In genomic region chr20:7399114-7399513, GRCh38 we compare ENCODE assay signal across 25 cellular contexts.
"Had no signal": no experiment of that assay in that cellular context is flagged by ENCODE, and none has a peak within 500 bp of the region (broad histone marks: within the 10 kb centered on the region; RNA-seq: fewer than 3 reads in every experiment).

No MANE protein-coding gene starts in this region.

- H3K4me3 ChIP-seq: colonic mucosa, esophagus squamous epithelium, hepatocyte, lung, mucosa of descending colon, pancreas, smooth muscle cell, stomach, testis, tibial artery had no signal

- H3K4me2 ChIP-seq: hepatocyte, smooth muscle cell had no signal

- H3K27me3 ChIP-seq: colonic mucosa, esophagus squamous epithelium, hepatocyte, pancreas, stomach, testis, tibial artery had no signal

- ATAC-seq: left lobe of liver; mucosa of descending colon; natural killer cell treated with Interleukin-12 subunit alpha and Interleukin-12 subunit beta and Interleukin-15 and Interleukin-18, amount 100 ng/mL, for 72 hours; pancreas; sciatic nerve; stimulated activated effector memory CD8-positive, alpha-beta T cell treated with anti-CD3 and anti-CD28 coated beads, Interleukin-12 subunit alpha, Interleukin-12 subunit beta, amount 100 ng/mL, for 72 hours had no signal

- DNase-seq: colonic mucosa; effector memory CD4-positive, alpha-beta T cell; erythroblast; esophagus squamous epithelium; head of caudate nucleus; kidney; mesenchymal stem cell; mucosa of descending colon; naive B cell; pancreas; stimulated activated CD4-positive, alpha-beta T cell treated with anti-CD3 and anti-CD28 coated beads, Interleukin-2, amount 100 ng/mL, for 24 hours; stimulated activated CD4-positive, alpha-beta T cell treated with anti-CD3 and anti-CD28 coated beads, Interleukin-4, amount 100 ng/mL, for 24 hours; stimulated activated naive CD4-positive, alpha-beta T cell treated with Interleukin-2 at 50 U/mL for 16 hours; stomach; testis; tibial artery had no signal

- H3K79me2 ChIP-seq: hepatocyte had no signal

- H3K27ac ChIP-seq: colonic mucosa, esophagus squamous epithelium, hepatocyte, neutrophil, pancreas, stomach, testis, tibial artery had no signal

- FAIRE-seq: frontal cortex, kidney, pancreas had no signal

- H3K9me3 ChIP-seq: colonic mucosa, mucosa of descending colon, neutrophil, pancreas, testis had no signal

- H3K36me3 ChIP-seq: colonic mucosa, esophagus squamous epithelium, neutrophil, pancreas, stomach, tibial artery had no signal

- H3K4me1 ChIP-seq: colonic mucosa, esophagus squamous epithelium, pancreas, stomach, testis, tibial artery had no signal

- H2AFZ ChIP-seq: hepatocyte had no signal
